ENCODE assay signal across 8 cellular contexts in the genomic region with DNA sequence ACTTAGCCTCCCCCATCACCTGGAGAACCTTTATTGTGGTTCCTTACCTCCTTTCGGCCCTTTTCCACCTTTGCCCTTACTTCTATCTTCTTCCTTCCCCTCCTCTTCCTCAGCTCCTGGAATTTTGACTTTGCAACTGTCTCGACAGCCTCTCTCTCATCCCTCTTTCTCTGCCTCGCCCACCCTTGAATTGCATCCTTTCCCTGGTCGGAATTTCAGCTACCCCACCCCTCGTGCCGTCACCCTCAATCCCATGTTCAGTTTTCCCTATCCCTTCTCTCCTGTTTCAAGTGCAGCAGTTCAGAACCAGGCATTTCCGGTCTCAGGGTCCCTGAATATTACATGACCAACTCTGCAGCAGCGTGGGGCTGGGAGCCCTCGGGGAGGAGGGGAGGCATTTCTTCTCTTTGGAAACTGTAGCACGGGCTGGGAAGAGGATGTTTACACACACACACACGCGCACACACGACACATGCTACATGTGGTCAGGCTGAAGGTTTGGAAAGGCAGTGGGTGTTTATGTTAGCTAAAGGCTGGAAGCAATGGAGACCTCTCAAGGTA. TPM values are rescaled to one million over a fixed set of nuclear protein-coding genes. Genes with fewer than 3 reads are reported as not detected.
DNase-seq lines count a peak whose midpoint lies in the region; ATAC-seq lines count a peak whose summit lies in the region.

No MANE protein-coding gene starts in this region.

- H3K9me3 Mint-ChIP-seq in activated naive CD8-positive, alpha-beta T cell treated with anti-CD3 and anti-CD28 coated beads, Interleukin-2, amount 10 ng/mL, durations not matched to agents 7 days and 5 days = no peaks in the 10 kb centered on the region

- no peaks in the 10 kb centered on the region for H3K27me3 ChIP-seq in MG63

- no peaks in the 10 kb centered on the region for H3K9me3 ChIP-seq in MG63

- DNase-seq in EL (peak; percentile 68), MG63 (peak; percentile 16), hepatic stellate cell (ENCODE audit: low spot score) (peak; percentile 44), sciatic nerve (ENCODE audit: low spot score) (no peak), cortex of kidney (lab: John Stamatoyannopoulos, UW) (no peak)
- no peak for DNase-seq in activated naive CD8-positive, alpha-beta T cell treated with anti-CD3 and anti-CD28 coated beads, Interleukin-2, amount 10 ng/mL, durations not matched to agents 7 days and 5 days

- POLR2A ChIA-PET in activated naive CD8-positive, alpha-beta T cell treated with anti-CD3 and anti-CD28 coated beads, Interleukin-2, amount 10 ng/mL, durations not matched to agents 7 days and 5 days (lab: Charles Lee) = interaction anchor here (0.7 to 2.0 kb wide), 4 partner anchors 26 to 124 kb away, joined by 3 to 6 read pairs (median 3); partner anchors contain the start of gene ARRB2

- peaks cover 8% of the 10 kb centered on the region for H3K36me3 Mint-ChIP-seq in activated naive CD8-positive, alpha-beta T cell treated with anti-CD3 and anti-CD28 coated beads, Interleukin-2, amount 10 ng/mL, durations not matched to agents 7 days and 5 days

- H3K36me3 ChIP-seq in MG63 = no peaks in the 10 kb centered on the region

- no peaks in the 10 kb centered on the region for H3K27me3 Mint-ChIP-seq in activated naive CD8-positive, alpha-beta T cell treated with anti-CD3 and anti-CD28 coated beads, Interleukin-2, amount 10 ng/mL, durations not matched to agents 7 days and 5 days

- H3K4me3 Mint-ChIP-seq in activated naive CD8-positive, alpha-beta T cell treated with anti-CD3 and anti-CD28 coated beads, Interleukin-2, amount 10 ng/mL, durations not matched to agents 7 days and 5 days = peak overlapping the region; percentile 86

- H3K4me1 Mint-ChIP-seq in activated naive CD8-positive, alpha-beta T cell treated with anti-CD3 and anti-CD28 coated beads, Interleukin-2, amount 10 ng/mL, durations not matched to agents 7 days and 5 days = peaks cover 27% of the 10 kb centered on the region

- H3K4me3 ChIP-seq in MG63 = peak overlapping the region; percentile 69

- H3K27ac Mint-ChIP-seq in activated naive CD8-positive, alpha-beta T cell treated with anti-CD3 and anti-CD28 coated beads, Interleukin-2, amount 10 ng/mL, durations not matched to agents 7 days and 5 days = peak overlapping the region; percentile 76

- intact Hi-C loops in sciatic nerve (cut with DNase I) = no loop called here

- ATAC-seq in activated naive CD8-positive, alpha-beta T cell treated with anti-CD3 and anti-CD28 coated beads, Interleukin-2, amount 10 ng/mL, durations not matched to agents 7 days and 5 days (ENCODE audit: low read depth) = no peak
- ATAC-seq in sciatic nerve (peak; percentile 46), HG02759 (IDR thresholded peaks at IDR 0.05; ENCODE audit: unreplicated experiment) (no peak), HG03108 (IDR thresholded peaks at IDR 0.05; ENCODE audit: unreplicated experiment) (no peak)

RNA-seq across cellular contexts. Expression of gene MINK1, which starts 0.9 kb away (rescaled TPM):
- total RNA-seq in MG63 (2014; rRNA removed; shearing (Covaris generic); ENCODE audit: low replicate concordance) = 15.1 and 19.1 TPM in 2 replicates
- 100 to 1,000 TPM; 123 to 128 TPM for total RNA-seq in activated naive CD8-positive, alpha-beta T cell treated with anti-CD3 and anti-CD28 coated beads, Interleukin-2, amount 10 ng/mL, durations not matched to agents 7 days and 5 days
- 95.0 TPM for total RNA-seq in sciatic nerve

RNA-seq across cellular contexts. Expression of gene PLD2, which starts 27.1 kb away (rescaled TPM):
- total RNA-seq in MG63 (2014; rRNA removed; shearing (Covaris generic); ENCODE audit: low replicate concordance) = 3.7 and 5.8 TPM in 2 replicates
- total RNA-seq in activated naive CD8-positive, alpha-beta T cell treated with anti-CD3 and anti-CD28 coated beads, Interleukin-2, amount 10 ng/mL, durations not matched to agents 7 days and 5 days = 10 to 100 TPM; 18.8 to 21.7 TPM
- total RNA-seq in sciatic nerve = 47.0 TPM

RNA-seq across cellular contexts. Expression of gene PSMB6, which starts 38.1 kb away (rescaled TPM):
- total RNA-seq in MG63 (2014; rRNA removed; shearing (Covaris generic); ENCODE audit: low replicate concordance) = 149 and 177 TPM in 2 replicates
- 10 to 100 TPM; 81.4 to 83.1 TPM for total RNA-seq in activated naive CD8-positive, alpha-beta T cell treated with anti-CD3 and anti-CD28 coated beads, Interleukin-2, amount 10 ng/mL, durations not matched to agents 7 days and 5 days
- total RNA-seq in sciatic nerve = 70.7 TPM

RNA-seq across cellular contexts. Expression of gene GLTPD2, which starts 45.3 kb away (rescaled TPM):
- not detected in 2 replicates for total RNA-seq in MG63 (2014; rRNA removed; shearing (Covaris generic); ENCODE audit: low replicate concordance)
- not detected for total RNA-seq in activated naive CD8-positive, alpha-beta T cell treated with anti-CD3 and anti-CD28 coated beads, Interleukin-2, amount 10 ng/mL, durations not matched to agents 7 days and 5 days
- not detected for total RNA-seq in sciatic nerve

Comparison
In these comparisons a context has a peak if more than half of its experiments do, and no peak if none do; other contexts are left out.
1. DNase-seq: peak in EL (single experiment), MG63 (single experiment) and hepatic stellate cell (single experiment); none in activated naive CD8-positive, alpha-beta T cell treated with anti-CD3 and anti-CD28 coated beads, Interleukin-2, amount 10 ng/mL, durations not matched to agents 7 days and 5 days (single experiment), sciatic nerve (single experiment) and cortex of kidney (single experiment).